ENCODE assay signal across 12 cellular contexts in the genomic region with DNA sequence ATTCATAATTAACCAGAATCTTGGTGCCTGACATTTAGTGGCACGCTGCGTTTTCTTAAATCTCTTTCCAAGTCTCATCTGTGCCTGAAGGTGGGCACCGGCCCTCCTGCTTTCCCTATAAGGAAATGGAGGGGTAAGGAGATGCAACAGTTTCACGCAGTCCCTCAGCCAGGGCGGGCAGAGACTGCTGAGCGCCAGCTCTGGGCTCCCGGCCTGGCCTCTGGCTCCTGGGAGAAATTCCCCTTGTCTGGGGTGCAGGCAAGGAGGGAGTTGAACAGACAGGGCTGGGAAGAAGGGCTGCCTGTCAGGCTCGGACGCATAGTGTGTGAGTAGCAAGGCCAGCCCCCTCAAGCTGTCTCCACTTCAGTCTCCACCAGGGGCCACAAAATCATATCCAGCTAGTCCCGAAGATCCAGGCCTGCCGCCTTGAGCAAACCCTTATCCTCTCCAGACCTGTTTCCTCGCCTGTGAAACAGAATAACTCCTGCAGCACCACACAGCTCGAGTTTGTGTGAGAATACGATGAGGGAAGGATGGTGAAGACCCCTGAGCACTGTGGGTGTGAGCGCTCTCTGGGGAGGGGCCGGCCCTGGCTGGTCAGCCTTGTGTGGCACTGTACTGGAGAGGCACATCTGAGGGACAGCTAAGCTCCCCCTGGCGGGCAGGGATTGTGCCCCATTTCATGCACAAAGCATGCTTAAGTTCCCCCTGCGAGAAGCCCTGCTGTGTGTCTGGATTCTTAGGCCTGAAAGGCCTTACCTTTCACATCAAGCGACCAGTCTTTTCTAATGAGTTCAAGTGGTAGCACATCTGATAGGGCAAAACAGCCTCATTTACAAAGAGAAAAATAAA. TPM values are rescaled to one million over a fixed set of nuclear protein-coding genes. Genes with fewer than 3 reads are reported as not detected.
DNase-seq lines count a peak whose midpoint lies in the region; ATAC-seq, FAIRE-seq and TF ChIP-seq lines count a peak whose summit lies in the region.
"Had no signal": no experiment of that assay in that cellular context is flagged by ENCODE, and none has a peak within 500 bp of the region (broad histone marks: within the 10 kb centered on the region; RNA-seq: fewer than 3 reads in every experiment).

No MANE protein-coding gene starts in this region.

- H3K36me3 Mint-ChIP-seq in Calu3 (ENCODE audit: insufficient read depth, unreplicated experiment), result peaks cover 7% of the 10 kb centered on the region

- H3K27ac ChIP-seq in WERI-Rb-1 (peak overlapping the region; percentile 73), lower lobe of right lung (no peak overlapping the region)

- H3K27ac Mint-ChIP-seq in Calu3 (ENCODE audit: unreplicated experiment), result no peak overlapping the region

- BruUV-seq in Calu3 (replicated peaks; lab: Mats Ljungman, UMichigan), result no TSS peak

- no peaks in the 10 kb centered on the region for H3K27me3 Mint-ChIP-seq in Calu3 (ENCODE audit: unreplicated experiment)

- H3K4me3 ChIP-seq in WERI-Rb-1 (ENCODE audit: low read depth, low read length), result no peak overlapping the region
- no peak overlapping the region for H3K4me3 ChIP-seq in lower lobe of right lung
- H3K4me3 ChIP-seq: HAP-1, MG63 had no signal

- H3K9me3 ChIP-seq in WERI-Rb-1 (ENCODE audit: severe bottlenecking), result no peaks in the 10 kb centered on the region
- H3K9me3 ChIP-seq in lower lobe of right lung, result no peaks in the 10 kb centered on the region
- H3K9me3 ChIP-seq: HAP-1, MG63 had no signal

- no peaks in the 10 kb centered on the region for H3K36me3 ChIP-seq in WERI-Rb-1
- H3K36me3 ChIP-seq in lower lobe of right lung, result no peaks in the 10 kb centered on the region
- H3K36me3 ChIP-seq: HAP-1, MG63 had no signal

- CTCF ChIA-PET in Calu3 (lab: Charles Lee), result interaction anchor here (0.7 to 1.1 kb wide), 6 partner anchors 11 to 82 kb away, joined by 3 to 6 read pairs (median 4); no protein-coding TSS in a partner anchor

- peaks cover 34% of the 10 kb centered on the region for H3K4me1 ChIP-seq in lower lobe of right lung

- H3K27me3 ChIP-seq in WERI-Rb-1 (ENCODE audit: insufficient read depth, low read depth, severe bottlenecking) (no peaks in the 10 kb centered on the region), lower lobe of right lung (ENCODE audit: low read depth) (no peaks in the 10 kb centered on the region)
- H3K27me3 ChIP-seq: MG63 had no signal

- TF ChIP-seq CTCF in Calu3 (IDR thresholded peaks at IDR 0.05; ENCODE audit: unreplicated experiment) (peak; percentile 77), WERI-Rb-1 (IDR thresholded peaks at IDR 0.05; ENCODE audit: low read depth, low read length) (peak; percentile 23; the same call in 1 of the 2 replicates), lower lobe of right lung (IDR thresholded peaks at IDR 0.05) (peak; percentile 16)

- ATAC-seq in lower lobe of right lung, result no peak

- peak; percentile 92 for FAIRE-seq in HTR-8/SVneo (lab: Jason Lieb, UNC)
- FAIRE-seq: colon had no signal

- no peak overlapping the region for H3K4me3 Mint-ChIP-seq in Calu3 (ENCODE audit: low read depth, unreplicated experiment)

- intact Hi-C loops in Calu3 (cut with micrococcal nuclease; ENCODE audit: unreplicated experiment), result loop anchor here (1.0 kb wide), 2 partner anchors 56 to 88 kb away; no protein-coding TSS in a partner anchor
- intact Hi-C loops in lower lobe of right lung (cut with DNase I), result no loop called here

- peaks cover 15% of the 10 kb centered on the region for H3K4me1 Mint-ChIP-seq in Calu3 (ENCODE audit: low read depth, unreplicated experiment)

- peak; percentile 88 for DNase-seq in Calu3
- peak; percentile 71 for DNase-seq in HTR-8/SVneo (ENCODE audit: insufficient read length, low spot score)
- DNase-seq in WERI-Rb-1, result peak; percentile 73
- DNase-seq in lower lobe of right lung, result no peak
- DNase-seq in T-helper 9 cell, result no peak
- DNase-seq in stimulated activated naive CD4-positive, alpha-beta T cell (lab: John Stamatoyannopoulos, UW), result no peak
- DNase-seq in activated CD4-positive, alpha-beta T cell treated with anti-CD3 and anti-CD28 coated beads for 48 hours, result no peak
- DNase-seq in KG1 (lab: John Stamatoyannopoulos, UW), result no peak
- DNase-seq: activated CD4-positive, CD25-positive, alpha-beta regulatory T cell treated with anti-CD3 and anti-CD28 coated beads, Interleukin-2, amount 50 U/mL, for 72 hours; MG63 had no signal

- no peaks in the 10 kb centered on the region for H3K9me3 Mint-ChIP-seq in Calu3 (ENCODE audit: low read depth, unreplicated experiment)

RNA-seq across cellular contexts. Expression of gene SDC1, which starts 33.8 kb away (rescaled TPM):
- 118 and 136 TPM in 2 replicates for total RNA-seq in Calu3 (2022)
- 90.0 TPM for total RNA-seq in lower lobe of right lung

Comparison
In these comparisons a context has a peak if more than half of its experiments do, and no peak if none do; other contexts are left out.
1. DNase-seq: peak in Calu3 (single experiment), HTR-8/SVneo (single experiment) and WERI-Rb-1 (single experiment); none in lower lobe of right lung (single experiment), T-helper 9 cell (single experiment), stimulated activated naive CD4-positive, alpha-beta T cell (0 of 6), activated CD4-positive, alpha-beta T cell treated with anti-CD3 and anti-CD28 coated beads for 48 hours (single experiment) and KG1 (single experiment).
2. CTCF ChIP-seq: peak in every context shown above with its lines; median percentile 77 in Calu3; 23 in WERI-Rb-1; 16 in lower lobe of right lung.